Comparison of ENCODE assay signal across 22 cellular contexts in genomic region chr6:82818727-82819126, GRCh38.
DNase-seq lines count a peak whose midpoint lies in the region; ATAC-seq and TF ChIP-seq lines count a peak whose summit lies in the region.
"Had no signal": no experiment of that assay in that cellular context is flagged by ENCODE, and none has a peak within 500 bp of the region (broad histone marks: within the 10 kb centered on the region; RNA-seq: fewer than 3 reads in every experiment).

No MANE protein-coding gene starts in this region.

- WGBS in GM23248 (ENCODE audit: low coverage in 1 of 2, low lambda C conversion rate in 2 of 2, missing lambda C conversion rate in 2 of 2), 2 experiments = 39 to 44% methylated on average over 3 of the region's 3 CpGs

- H3K9me2 ChIP-seq in GM23248 (ENCODE audit: insufficient read depth) = no peaks in the 10 kb centered on the region

- H3K4me3 Mint-ChIP-seq in immature natural killer cell = no peak overlapping the region
- H3K4me3 Mint-ChIP-seq: activated CD4-positive, alpha-beta memory T cell treated with anti-CD3 and anti-CD28 coated beads, Interleukin-2, amount 10 ng/mL, durations not matched to agents 7 days and 5 days; activated naive CD8-positive, alpha-beta T cell treated with anti-CD3 and anti-CD28 coated beads, Interleukin-2, amount 50 U/mL, for 24 hours; activated T-cell treated with anti-CD3 and anti-CD28 coated beads, Interleukin-2, amount 50 U/mL, for 72 hours; CD4-positive, alpha-beta memory T cell had no signal

- H3K4me1 ChIP-seq in GM23248 (ENCODE audit: insufficient read depth) (peaks cover 20% of the 10 kb centered on the region), RWPE2 (ENCODE audit: insufficient read depth, poor library complexity, severe bottlenecking) (peaks cover 5% of the 10 kb centered on the region)

- H3K27me3 Mint-ChIP-seq in immature natural killer cell (ENCODE audit: low read depth in 3 of 3) = no peaks in the 10 kb centered on the region
- H3K27me3 Mint-ChIP-seq: activated CD4-positive, alpha-beta memory T cell treated with anti-CD3 and anti-CD28 coated beads, Interleukin-2, amount 10 ng/mL, durations not matched to agents 7 days and 5 days had no signal

- peak; percentile 71 for DNase-seq in GM23248
- no peak for DNase-seq in RWPE2 (ENCODE audit: low spot score)
- peak; percentile 49 for DNase-seq in fibroblast of pulmonary artery (ENCODE audit: low read depth)
- DNase-seq in caudate nucleus (lab: John Stamatoyannopoulos, UW) = no peak
- no peak for DNase-seq in occipital lobe (lab: John Stamatoyannopoulos, UW)
- DNase-seq in immature natural killer cell = no peak
- DNase-seq: activated CD4-positive, alpha-beta memory T cell treated with anti-CD3 and anti-CD28 coated beads, Interleukin-2, amount 10 ng/mL, durations not matched to agents 7 days and 5 days; activated naive CD8-positive, alpha-beta T cell treated with anti-CD3 and anti-CD28 coated beads, Interleukin-2, amount 50 U/mL, for 24 hours; activated T-cell treated with anti-CD3 and anti-CD28 coated beads, Interleukin-2, amount 50 U/mL, for 72 hours; CD4-positive, alpha-beta memory T cell; kidney glomerular epithelial cell; midbrain; NCI-H1694; NCI-H510A treated with DMSO at 0.1 percent for 48 hours; stimulated activated CD4-positive, alpha-beta T cell treated with anti-CD3 and anti-CD28 coated beads, Interleukin-4, amount 100 ng/mL, for 24 hours had no signal

- no peaks in the 10 kb centered on the region for H3K4me1 Mint-ChIP-seq in immature natural killer cell
- H3K4me1 Mint-ChIP-seq: activated CD4-positive, alpha-beta memory T cell treated with anti-CD3 and anti-CD28 coated beads, Interleukin-2, amount 10 ng/mL, durations not matched to agents 7 days and 5 days; activated naive CD8-positive, alpha-beta T cell treated with anti-CD3 and anti-CD28 coated beads, Interleukin-2, amount 50 U/mL, for 24 hours; CD4-positive, alpha-beta memory T cell had no signal

- H2AFZ ChIP-seq in GM23248 = no peak overlapping the region

- H3K27me3 ChIP-seq in GM23248 (replicated peaks; ENCODE audit: insufficient read depth) = no peaks in the 10 kb centered on the region
- H3K27me3 ChIP-seq in RWPE2 (ENCODE audit: insufficient read depth, poor library complexity, severe bottlenecking) = no peaks in the 10 kb centered on the region
- H3K27me3 ChIP-seq: neutrophil had no signal

- ATAC-seq in RWPE2 (ENCODE audit: low read depth) = peak; percentile 84
- no peak for ATAC-seq in HG02870 (IDR thresholded peaks at IDR 0.05; ENCODE audit: unreplicated experiment)
- ATAC-seq: activated naive CD8-positive, alpha-beta T cell treated with anti-CD3 and anti-CD28 coated beads, Interleukin-2, amount 50 U/mL, for 24 hours; activated T-cell treated with anti-CD3 and anti-CD28 coated beads, Interleukin-2, amount 50 U/mL, for 72 hours; Panc1; sciatic nerve had no signal

- no peaks in the 10 kb centered on the region for H3K79me2 ChIP-seq in GM23248 (ENCODE audit: insufficient read depth)

- peaks cover 0 to 5% (median 0%) of the 10 kb centered on the region in 6 donors for H3K9me3 Mint-ChIP-seq in immature natural killer cell
- H3K9me3 Mint-ChIP-seq: activated CD4-positive, alpha-beta memory T cell treated with anti-CD3 and anti-CD28 coated beads, Interleukin-2, amount 10 ng/mL, durations not matched to agents 7 days and 5 days; activated T-cell treated with anti-CD3 and anti-CD28 coated beads, Interleukin-2, amount 50 U/mL, for 72 hours had no signal

- peak overlapping the region; percentile 7 for H3K4me2 ChIP-seq in GM23248 (ENCODE audit: unreplicated experiment)

- no peaks in the 10 kb centered on the region for H4K20me1 ChIP-seq in GM23248 (ENCODE audit: insufficient read depth)

- TF ChIP-seq CTCF in RWPE2 (IDR thresholded peaks at IDR 0.05; ENCODE audit: poor library complexity, severe bottlenecking) (no peak), fibroblast of pulmonary artery (IDR thresholded peaks at IDR 0.05; ENCODE audit: low read length, missing control alignments) (no peak)

- H3K36me3 ChIP-seq in GM23248 (ENCODE audit: low read depth) = no peaks in the 10 kb centered on the region
- H3K36me3 ChIP-seq in RWPE2 (ENCODE audit: low read depth) = no peaks in the 10 kb centered on the region
- H3K36me3 ChIP-seq: neutrophil, thoracic aorta had no signal

- H3K9me3 ChIP-seq in GM23248 (ENCODE audit: low read depth) (no peaks in the 10 kb centered on the region), RWPE2 (ENCODE audit: severe bottlenecking) (no peaks in the 10 kb centered on the region)
- H3K9me3 ChIP-seq: neutrophil, thoracic aorta had no signal

- in situ Hi-C loops in GM23248 (cut with MboI) = no loop called here

- H3K27ac ChIP-seq in GM23248 (no peak overlapping the region), RWPE2 (ENCODE audit: poor library complexity, severe bottlenecking) (no peak overlapping the region), caudate nucleus (ENCODE audit: low read depth, low read length) (no peak overlapping the region)
- H3K27ac ChIP-seq: coronary artery, HL-60, neutrophil, thoracic aorta had no signal

- no peaks in the 10 kb centered on the region for H3K36me3 Mint-ChIP-seq in immature natural killer cell
- H3K36me3 Mint-ChIP-seq: CD4-positive, alpha-beta memory T cell had no signal

- H3K9ac ChIP-seq in GM23248 = no peak overlapping the region

- no peak overlapping the region for H3K27ac Mint-ChIP-seq in immature natural killer cell
- H3K27ac Mint-ChIP-seq: activated CD4-positive, alpha-beta memory T cell treated with anti-CD3 and anti-CD28 coated beads, Interleukin-2, amount 10 ng/mL, durations not matched to agents 7 days and 5 days; activated naive CD8-positive, alpha-beta T cell treated with anti-CD3 and anti-CD28 coated beads, Interleukin-2, amount 50 U/mL, for 24 hours; activated T-cell treated with anti-CD3 and anti-CD28 coated beads, Interleukin-2, amount 50 U/mL, for 72 hours; CD4-positive, alpha-beta memory T cell had no signal

- peaks cover 8% of the 10 kb centered on the region; the same call in 1 of the 2 replicates for H3F3A ChIP-seq in GM23248 (ENCODE audit: insufficient read depth)

- H3K4me3 ChIP-seq in GM23248 (no peak overlapping the region), RWPE2 (ENCODE audit: severe bottlenecking) (no peak overlapping the region), fibroblast of pulmonary artery (replicated peaks; ENCODE audit: low read depth, low read length) (no peak overlapping the region)
- H3K4me3 ChIP-seq: coronary artery, thoracic aorta had no signal

Comparison
In these comparisons a context has a peak if more than half of its experiments do, and no peak if none do; other contexts are left out.
1. DNase-seq: peak in GM23248 (single experiment) and fibroblast of pulmonary artery (single experiment); none in RWPE2 (single experiment), caudate nucleus (0 of 61), occipital lobe (single experiment) and immature natural killer cell (0 of 3).